ENCODE assay signal across 8 cellular contexts in genomic region chr20:53828673-53829085, GRCh38.
DNase-seq lines count a peak whose midpoint lies in the region; ATAC-seq, FAIRE-seq and TF ChIP-seq lines count a peak whose summit lies in the region.

No MANE protein-coding gene starts in this region.

- peaks cover 41% of the 10 kb centered on the region for H3K4me1 Mint-ChIP-seq in activated CD4-positive, alpha-beta T cell treated with anti-CD3 and anti-CD28 coated beads for 36 hours
- H3K4me1 Mint-ChIP-seq in type B pancreatic cell (ENCODE audit: unreplicated experiment), result peaks cover 30% of the 10 kb centered on the region

- H3K23ac ChIP-seq in mesenchymal stem cell (ENCODE audit: low read length in 2 of 2), result no peak overlapping the region

- H2AK5ac ChIP-seq in mesenchymal stem cell (ENCODE audit: low read length, severe bottlenecking), result no peak overlapping the region

- no peak overlapping the region for H2BK5ac ChIP-seq in mesenchymal stem cell (ENCODE audit: low read depth, low read length, poor library complexity, severe bottlenecking)

- no peaks in the 10 kb centered on the region for H3K27me3 Mint-ChIP-seq in activated CD4-positive, alpha-beta T cell treated with anti-CD3 and anti-CD28 coated beads for 36 hours
- H3K27me3 Mint-ChIP-seq in type B pancreatic cell, result no peaks in the 10 kb centered on the region

- H3K4me3 Mint-ChIP-seq in activated CD4-positive, alpha-beta T cell treated with anti-CD3 and anti-CD28 coated beads for 36 hours, result peak overlapping the region; percentile 64
- peak overlapping the region; percentile 51 for H3K4me3 Mint-ChIP-seq in type B pancreatic cell

- H4K91ac ChIP-seq in mesenchymal stem cell (ENCODE audit: low read length), result no peak overlapping the region

- H3K14ac ChIP-seq in mesenchymal stem cell (ENCODE audit: low read length in 2 of 2), result no peak overlapping the region

- H3K18ac ChIP-seq in mesenchymal stem cell (ENCODE audit: low read depth in 1 of 2, low read length in 2 of 2), result no peak overlapping the region

- POLR2A ChIA-PET in activated CD4-positive, alpha-beta T cell treated with anti-CD3 and anti-CD28 coated beads for 36 hours (lab: Charles Lee), result no interaction called here

- no peak for TF ChIP-seq CTCF in type B pancreatic cell (conservative IDR thresholded peaks at IDR 0.05)

- peaks cover 9% of the 10 kb centered on the region for H3K4me1 ChIP-seq in mesenchymal stem cell (ENCODE audit: control insufficient read depth, insufficient read depth, low read depth, low read length)

- WGBS in mesenchymal stem cell, result no CpG with 5 or more reads among the region's 5 CpGs

- no peaks in the 10 kb centered on the region for H3K9me3 ChIP-seq in mesenchymal stem cell (ENCODE audit: control insufficient read depth, low read length)

- no peak for FAIRE-seq in RCC 7860 (lab: Jason Lieb, UNC)

- peak overlapping the region; percentile 6 for H3K4me2 ChIP-seq in mesenchymal stem cell (ENCODE audit: low read length, poor library complexity, severe bottlenecking)

- no peaks in the 10 kb centered on the region for H3K9me3 Mint-ChIP-seq in activated CD4-positive, alpha-beta T cell treated with anti-CD3 and anti-CD28 coated beads for 36 hours (ENCODE audit: low read depth)
- H3K9me3 Mint-ChIP-seq in type B pancreatic cell, result no peaks in the 10 kb centered on the region

- H3K27ac Mint-ChIP-seq in activated CD4-positive, alpha-beta T cell treated with anti-CD3 and anti-CD28 coated beads for 36 hours, result peak overlapping the region; percentile 86
- H3K27ac Mint-ChIP-seq in type B pancreatic cell, result peak overlapping the region; percentile 92

- peak overlapping the region; percentile 95 for H3K9ac ChIP-seq in mesenchymal stem cell (ENCODE audit: low read length)

- CTCF ChIA-PET in activated CD4-positive, alpha-beta T cell treated with anti-CD3 and anti-CD28 coated beads for 36 hours (lab: Charles Lee), result interaction anchor here (0.9 kb wide), 1 partner anchor 71 kb away, joined by 4 read pairs; no protein-coding TSS in a partner anchor

- H3K27ac ChIP-seq in mesenchymal stem cell (ENCODE audit: low read length, poor library complexity, severe bottlenecking), result peak overlapping the region; percentile 99

- no peaks in the 10 kb centered on the region for H3K36me3 Mint-ChIP-seq in activated CD4-positive, alpha-beta T cell treated with anti-CD3 and anti-CD28 coated beads for 36 hours (ENCODE audit: low read depth)
- no peaks in the 10 kb centered on the region for H3K36me3 Mint-ChIP-seq in type B pancreatic cell

- intact Hi-C loops in activated CD4-positive, alpha-beta T cell treated with anti-CD3 and anti-CD28 coated beads for 36 hours (cut with DNase I, micrococcal nuclease), result loop anchor here in 1 of 2 experiments (5.0 kb wide), 1 partner anchor 121 kb away; no protein-coding TSS in a partner anchor
- intact Hi-C loops in posterior vena cava (cut with DNase I), result no loop called here

- peak overlapping the region in 1 of 2 experiments; percentile 76 for H3K4ac ChIP-seq in mesenchymal stem cell (ENCODE audit: low read depth in 1 of 2, low read length in 2 of 2)

- no peak overlapping the region for H2BK120ac ChIP-seq in mesenchymal stem cell (ENCODE audit: low read depth, low read length)

- no peaks in the 10 kb centered on the region for H3K27me3 ChIP-seq in mesenchymal stem cell (ENCODE audit: control insufficient read depth in 1 of 2, insufficient read depth in 1 of 2, low read length in 2 of 2)

- no peaks in the 10 kb centered on the region for H3K36me3 ChIP-seq in mesenchymal stem cell (ENCODE audit: control insufficient read depth in 1 of 2, insufficient read depth in 2 of 2, low read depth in 1 of 2, low read length in 2 of 2)

- no peak overlapping the region for H4K8ac ChIP-seq in mesenchymal stem cell (ENCODE audit: low read length)

- H2BK15ac ChIP-seq in mesenchymal stem cell (ENCODE audit: low read depth, poor library complexity, severe bottlenecking), result no peak overlapping the region

- no peaks in the 10 kb centered on the region for H3K79me1 ChIP-seq in mesenchymal stem cell (replicated peaks; ENCODE audit: low read length, poor library complexity, severe bottlenecking)

- ATAC-seq in activated CD4-positive, alpha-beta T cell treated with anti-CD3 and anti-CD28 coated beads for 36 hours, result no peak
- no peak for ATAC-seq in GM18519 (IDR thresholded peaks at IDR 0.05; ENCODE audit: low FRiP score, unreplicated experiment)

- H3K4me3 ChIP-seq in mesenchymal stem cell (ENCODE audit: insufficient read depth in 1 of 2, low read depth in 1 of 2, low read length in 2 of 2), result peak overlapping the region in 1 of 2 experiments; percentile 55

- H2BK12ac ChIP-seq in mesenchymal stem cell (ENCODE audit: low read length in 2 of 2), result no peak overlapping the region

- no peak overlapping the region for H2AFZ ChIP-seq in mesenchymal stem cell (ENCODE audit: low read depth, low read length)

- DNase-seq in activated CD4-positive, alpha-beta T cell treated with anti-CD3 and anti-CD28 coated beads for 36 hours, result no peak
- no peak for DNase-seq in activated CD4-positive, alpha-beta T cell treated with anti-CD3 and anti-CD28 coated beads for 48 hours
- DNase-seq in RCC 7860 (ENCODE audit: low spot score), result peak; percentile 91
- DNase-seq in dermis blood vessel endothelial cell, result peak; percentile 97
- peak; percentile 91 for DNase-seq in mesenchymal stem cell
- no peak for DNase-seq in type B pancreatic cell (ENCODE audit: extremely low spot score, unreplicated experiment)
- DNase-seq in posterior vena cava (ENCODE audit: low spot score), result no peak

Comparison
In these comparisons a context has a peak if more than half of its experiments do, and no peak if none do; other contexts are left out.
1. DNase-seq: peak in RCC 7860 (single experiment), dermis blood vessel endothelial cell (single experiment) and mesenchymal stem cell (single experiment); none in activated CD4-positive, alpha-beta T cell treated with anti-CD3 and anti-CD28 coated beads for 36 hours (single experiment), activated CD4-positive, alpha-beta T cell treated with anti-CD3 and anti-CD28 coated beads for 48 hours (single experiment), type B pancreatic cell (single experiment) and posterior vena cava (single experiment).